ENCODE assay signal across 8 cellular contexts in the genomic region with DNA sequence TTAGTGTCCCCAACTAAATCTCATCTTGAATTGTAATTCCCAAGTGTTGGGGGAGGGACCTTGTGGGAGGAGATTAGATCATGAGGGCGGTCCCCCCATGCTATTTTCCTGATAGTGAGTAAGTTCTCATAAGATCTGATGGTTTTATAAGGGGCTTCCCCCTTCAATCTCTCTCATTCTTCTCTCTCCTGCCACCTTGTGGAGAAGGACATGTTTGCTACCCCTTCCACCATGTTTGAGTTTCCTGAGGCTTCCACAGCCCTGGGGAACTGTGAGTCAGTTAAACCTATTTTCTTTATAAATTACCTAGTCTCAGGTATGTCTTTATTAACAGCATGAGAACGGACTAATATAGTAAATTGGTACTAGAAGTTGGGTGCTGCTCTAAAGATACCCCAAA.
DNase-seq lines count a peak whose midpoint lies in the region; ATAC-seq and TF ChIP-seq lines count a peak whose summit lies in the region.

No MANE protein-coding gene starts in this region.

- peak; percentile 2 for DNase-seq in M059J (ENCODE audit: low read depth)
- DNase-seq in fibroblast of villous mesenchyme (ENCODE audit: low read depth): peak; percentile 0
- no peak for DNase-seq in islet precursor cell
- DNase-seq in stimulated activated CD4-positive, alpha-beta T cell treated with anti-CD3 and anti-CD28 coated beads, Interleukin-2, amount 100 ng/mL, for 24 hours: no peak
- DNase-seq in UCSD-AML1 (lab: John Stamatoyannopoulos, UW; ENCODE audit: unreplicated experiment): no peak
- DNase-seq in DMS79 treated with DMSO at 0.1 percent for 48 hours (lab: John Stamatoyannopoulos, UW): no peak

- ATAC-seq in GM21717 (IDR thresholded peaks at IDR 0.05; ENCODE audit: unreplicated experiment): peak; percentile 88

- H3K4me3 ChIP-seq in fibroblast of villous mesenchyme (ENCODE audit: low read depth, low read length): no peak overlapping the region

- TF ChIP-seq CTCF in GM12874 (IDR thresholded peaks at IDR 0.05; ENCODE audit: insufficient read depth, low read depth, low read length): peak; percentile 42; the same call in 1 of the 2 replicates
- TF ChIP-seq CTCF in fibroblast of villous mesenchyme (IDR thresholded peaks at IDR 0.05; ENCODE audit: insufficient read depth, low read depth, low read length): peak; percentile 28

Comparison
In these comparisons a context has a peak if more than half of its experiments do, and no peak if none do; other contexts are left out.
1. DNase-seq: peak in M059J (single experiment) and fibroblast of villous mesenchyme (single experiment); none in islet precursor cell (single experiment), stimulated activated CD4-positive, alpha-beta T cell treated with anti-CD3 and anti-CD28 coated beads, Interleukin-2, amount 100 ng/mL, for 24 hours (0 of 2), UCSD-AML1 (single experiment) and DMS79 treated with DMSO at 0.1 percent for 48 hours (single experiment).